Comparison of ENCODE assay signal across 23 cellular contexts in the genomic region with DNA sequence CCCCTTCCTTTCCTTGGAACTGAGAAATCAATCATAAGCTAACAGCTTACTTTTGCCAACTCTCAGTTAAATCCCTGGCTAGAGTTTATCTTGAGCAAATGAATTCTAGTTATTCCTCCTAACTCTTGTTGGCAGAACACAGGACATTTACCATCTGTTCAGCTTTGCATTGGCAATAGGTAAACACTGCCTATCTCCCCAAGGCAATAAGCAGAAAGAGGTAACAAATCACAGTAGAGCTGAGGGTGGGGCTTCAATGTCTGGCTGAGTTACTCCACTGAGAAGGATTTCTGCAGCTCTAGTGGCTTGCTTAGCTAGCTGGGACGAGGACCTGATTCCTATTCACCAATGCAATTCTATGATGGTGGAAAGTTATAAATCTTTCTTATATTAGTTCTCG.
DNase-seq lines count a peak whose midpoint lies in the region; ATAC-seq, FAIRE-seq and TF ChIP-seq lines count a peak whose summit lies in the region.
"Had no signal": no experiment of that assay in that cellular context is flagged by ENCODE, and none has a peak within 500 bp of the region (broad histone marks: within the 10 kb centered on the region; RNA-seq: fewer than 3 reads in every experiment).

No MANE protein-coding gene starts in this region.

- H3K18ac ChIP-seq in mesenchymal stem cell (ENCODE audit: low read depth in 1 of 2, low read length in 2 of 2): no peak overlapping the region

- H3K36me3 ChIP-seq in body of pancreas (replicated peaks in 1 of 2; ENCODE audit: insufficient read depth in 1 of 2, low read depth in 2 of 2) (no peaks in the 10 kb centered on the region), stomach (no peaks in the 10 kb centered on the region), mesenchymal stem cell (ENCODE audit: control insufficient read depth in 1 of 2, insufficient read depth in 2 of 2, low read depth in 1 of 2, low read length in 2 of 2) (no peaks in the 10 kb centered on the region)
- H3K36me3 ChIP-seq: BE2C had no signal

- intact Hi-C loops in body of pancreas (cut with DNase I): no loop called here
- intact Hi-C loops in stomach (cut with DNase I; ENCODE audit: low total_unique reads): no loop called here

- no peak overlapping the region for H2BK120ac ChIP-seq in mesenchymal stem cell (ENCODE audit: low read depth, low read length)

- TF ChIP-seq CTCF in body of pancreas (IDR thresholded peaks at IDR 0.05): no peak
- no peak for TF ChIP-seq CTCF in stomach (IDR thresholded peaks at IDR 0.05)

- H3K9ac ChIP-seq in mesenchymal stem cell (ENCODE audit: low read length): no peak overlapping the region
- H3K9ac ChIP-seq: GM23248 had no signal

- H3K27ac ChIP-seq in body of pancreas: no peak overlapping the region
- H3K27ac ChIP-seq in stomach: no peak overlapping the region
- H3K27ac ChIP-seq in mesenchymal stem cell (ENCODE audit: low read length, poor library complexity, severe bottlenecking): no peak overlapping the region
- H3K27ac ChIP-seq: GM23248 had no signal

- no peaks in the 10 kb centered on the region for H3K79me1 ChIP-seq in mesenchymal stem cell (replicated peaks; ENCODE audit: low read length, poor library complexity, severe bottlenecking)

- no peak for TF ChIP-seq EP300 in stomach (IDR thresholded peaks at IDR 0.05)

- H3K4me3 ChIP-seq in body of pancreas (no peak overlapping the region), stomach (no peak overlapping the region), mesenchymal stem cell (ENCODE audit: insufficient read depth in 1 of 2, low read depth in 1 of 2, low read length in 2 of 2) (no peak overlapping the region)
- H3K4me3 ChIP-seq: GM23248 had no signal

- H3K14ac ChIP-seq in mesenchymal stem cell (ENCODE audit: low read length in 2 of 2): no peak overlapping the region

- ATAC-seq in body of pancreas (peak; percentile 48), HG02938 (IDR thresholded peaks at IDR 0.05; ENCODE audit: unreplicated experiment) (no peak)
- ATAC-seq: HepG2, T-cell had no signal

- no peak overlapping the region for H2BK15ac ChIP-seq in mesenchymal stem cell (ENCODE audit: low read depth, poor library complexity, severe bottlenecking)

- H4K91ac ChIP-seq in mesenchymal stem cell (ENCODE audit: low read length): no peak overlapping the region

- 33 to 55% methylated on average over 2 of the region's 2 CpGs for WGBS in body of pancreas, 2 donors
- 16 to 39% (median 30%) methylated on average over 2 of the region's 2 CpGs for WGBS in stomach, 5 donors
- 86% methylated on average over 1 of the region's 2 CpGs for WGBS in mesenchymal stem cell

- TF ChIP-seq POLR2A in body of pancreas (IDR thresholded peaks at IDR 0.05) (no peak), stomach (IDR thresholded peaks at IDR 0.05) (no peak)

- no peak for FAIRE-seq in HTR-8/SVneo (lab: Jason Lieb, UNC)
- FAIRE-seq: GM12892, HepG2 had no signal

- peaks cover 9% of the 10 kb centered on the region for H3K4me1 ChIP-seq in body of pancreas
- H3K4me1 ChIP-seq in stomach: peaks cover 0 to 30% (median 12%) of the 10 kb centered on the region in 4 donors
- no peaks in the 10 kb centered on the region for H3K4me1 ChIP-seq in mesenchymal stem cell (ENCODE audit: control insufficient read depth, insufficient read depth, low read depth, low read length)
- H3K4me1 ChIP-seq: BE2C had no signal

- DNase-seq in NCI-H1694 treated with DMSO at 0.1 percent for 48 hours (lab: John Stamatoyannopoulos, UW): peak; percentile 74
- DNase-seq in NCI-H2171 (lab: John Stamatoyannopoulos, UW): peak; percentile 8
- peak in 2 of 4 donors; percentile 30 to 40 for DNase-seq in body of pancreas
- peak; percentile 26 for DNase-seq in stomach
- no peak for DNase-seq in HTR-8/SVneo (ENCODE audit: insufficient read length, low spot score)
- DNase-seq in mesenchymal stem cell: no peak
- DNase-seq: BE2C, Calu3, DMS79 treated with DMSO at 0.1 percent for 48 hours, GM23248, H7, Karpas-422, NCI-H1092, NCI-H1436, NCI-H2029 treated with DMSO at 0.1 percent for 48 hours, NCI-H226, NCI-H774, RPMI8226, SHP77, T-cell had no signal

- no peak overlapping the region for H3K4ac ChIP-seq in mesenchymal stem cell (ENCODE audit: low read depth in 1 of 2, low read length in 2 of 2)

- no peak overlapping the region for H3K4me2 ChIP-seq in mesenchymal stem cell (ENCODE audit: low read length, poor library complexity, severe bottlenecking)

- no peak overlapping the region for H3K23ac ChIP-seq in mesenchymal stem cell (ENCODE audit: low read length in 2 of 2)

- H4K8ac ChIP-seq in mesenchymal stem cell (ENCODE audit: low read length): no peak overlapping the region

- H2BK5ac ChIP-seq in mesenchymal stem cell (ENCODE audit: low read depth, low read length, poor library complexity, severe bottlenecking): no peak overlapping the region

- no peak overlapping the region for H2BK12ac ChIP-seq in mesenchymal stem cell (ENCODE audit: low read length in 2 of 2)

- H3K9me3 ChIP-seq in body of pancreas: no peaks in the 10 kb centered on the region
- H3K9me3 ChIP-seq in stomach: no peaks in the 10 kb centered on the region
- H3K9me3 ChIP-seq in mesenchymal stem cell (ENCODE audit: control insufficient read depth, low read length): peaks cover 3% of the 10 kb centered on the region
- H3K9me3 ChIP-seq: BE2C had no signal

- no peak overlapping the region for H2AFZ ChIP-seq in mesenchymal stem cell (ENCODE audit: low read depth, low read length)
- H2AFZ ChIP-seq: GM23248 had no signal

- H3K27me3 ChIP-seq in body of pancreas (peaks cover 0 to 11% of the 10 kb centered on the region in 2 donors), stomach (no peaks in the 10 kb centered on the region), mesenchymal stem cell (ENCODE audit: control insufficient read depth in 1 of 2, insufficient read depth in 1 of 2, low read length in 2 of 2) (no peaks in the 10 kb centered on the region)
- H3K27me3 ChIP-seq: BE2C had no signal

- no peak overlapping the region for H2AK5ac ChIP-seq in mesenchymal stem cell (ENCODE audit: low read length, severe bottlenecking)

Comparison
In these comparisons a context has a peak if more than half of its experiments do, and no peak if none do; other contexts are left out.
1. DNase-seq: peak in NCI-H1694 treated with DMSO at 0.1 percent for 48 hours (single experiment), NCI-H2171 (single experiment) and stomach (single experiment); none in HTR-8/SVneo (single experiment) and mesenchymal stem cell (single experiment).